ENCODE assay signal across 21 cellular contexts in the genomic region with DNA sequence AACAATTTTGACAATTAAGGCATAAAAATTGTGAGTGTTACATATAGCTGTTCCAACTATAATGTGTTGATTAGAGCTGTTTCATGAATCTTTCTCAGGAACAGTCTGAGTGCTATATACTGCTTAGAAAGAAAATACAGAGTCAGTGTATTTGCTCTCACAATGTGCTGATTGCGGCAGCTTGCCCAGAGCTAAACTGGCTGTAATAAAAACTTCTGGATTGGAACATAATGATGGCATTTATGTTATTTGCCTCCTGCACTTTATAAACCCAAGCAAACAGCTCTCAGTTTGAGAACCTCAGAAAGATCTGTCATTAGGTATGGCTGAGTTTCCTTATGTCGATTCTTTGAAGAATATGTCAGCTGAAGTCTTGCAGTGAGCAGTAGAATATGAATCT. TPM values are rescaled to one million over a fixed set of nuclear protein-coding genes. Genes with fewer than 3 reads are reported as not detected.
"Had no signal": no experiment of that assay in that cellular context is flagged by ENCODE, and none has a peak within 500 bp of the region (broad histone marks: within the 10 kb centered on the region; RNA-seq: fewer than 3 reads in every experiment).

No MANE protein-coding gene starts in this region.

- H3K9ac ChIP-seq: KMS-11, SK-N-SH had no signal

- H3K9me3 ChIP-seq: SJSA1, SK-N-SH had no signal

- DNase-seq: MV-4-11, NCI-H1092, NCI-H1105 treated with DMSO at 0.1 percent for 48 hours, NCI-H1417 treated with DMSO at 0.1 percent for 48 hours, NCI-H146, NCI-H1694 treated with DMSO at 0.1 percent for 48 hours, NCI-H1930, NCI-H2107, NCI-H2227 treated with DMSO at 0.1 percent for 48 hours, NCI-H524, NCI-H526 treated with DMSO at 0.1 percent for 48 hours, NCI-H774, Right ventricle myocardium superior, RPMI8226, SIG-M5, SK-N-SH had no signal

- H3K4me1 ChIP-seq: SJSA1 had no signal

- H3K36me3 ChIP-seq: SJSA1 had no signal

- H3K4me2 ChIP-seq: KMS-11, SK-N-SH had no signal

- H3K9me2 ChIP-seq: SK-N-SH had no signal

- H3K27me3 ChIP-seq: SJSA1 had no signal

- H3K27ac ChIP-seq: HL-60, KMS-11, SJSA1 had no signal

- H3K4me3 ChIP-seq: K562, SJSA1 had no signal

RNA-seq across cellular contexts. Expression of a gene that starts 29.5 kb away (rescaled TPM):
- polyA plus RNA-seq: IgD-negative memory B cell, K562 had no signal
